Comparison of ENCODE assay signal across 12 cellular contexts in the genomic region with DNA sequence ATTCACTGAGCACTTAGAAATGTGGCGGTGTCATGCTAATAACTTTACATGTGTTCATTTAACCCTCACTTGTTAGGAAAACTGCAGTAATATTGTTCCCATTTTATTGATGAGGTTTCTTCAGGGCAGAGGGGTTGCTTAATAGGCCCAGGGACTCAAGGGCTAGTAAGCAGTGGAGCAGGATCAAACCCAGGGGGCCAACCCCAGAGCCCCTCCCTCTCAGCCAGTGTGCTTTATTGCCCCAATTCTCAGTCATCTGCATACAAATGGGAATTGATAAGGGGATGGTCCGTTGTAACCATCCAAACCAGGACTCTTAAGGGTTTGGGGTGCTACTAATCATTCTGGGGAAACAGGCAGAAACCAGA.
DNase-seq lines count a peak whose midpoint lies in the region; ATAC-seq and TF ChIP-seq lines count a peak whose summit lies in the region.
"Had no signal": no experiment of that assay in that cellular context is flagged by ENCODE, and none has a peak within 500 bp of the region (broad histone marks: within the 10 kb centered on the region; RNA-seq: fewer than 3 reads in every experiment).

No MANE protein-coding gene starts in this region.

- peaks cover 24% of the 10 kb centered on the region for H3K4me1 ChIP-seq in iPS-15b (ENCODE audit: control insufficient read depth, insufficient read depth, low read length)
- peaks cover 20% of the 10 kb centered on the region for H3K4me1 ChIP-seq in smooth muscle cell (ENCODE audit: low read depth)

- H3F3A ChIP-seq in smooth muscle cell (ENCODE audit: low read depth): no peaks in the 10 kb centered on the region

- H3K27ac ChIP-seq in smooth muscle cell (ENCODE audit: low read depth): no peak overlapping the region

- H3K27me3 ChIP-seq in iPS-15b (ENCODE audit: control insufficient read depth, insufficient read depth, low read length): no peaks in the 10 kb centered on the region
- no peaks in the 10 kb centered on the region for H3K27me3 ChIP-seq in smooth muscle cell (ENCODE audit: low read depth)

- intact Hi-C loops in activated CD4-positive, alpha-beta memory T cell treated with anti-CD3 and anti-CD28 coated beads for 36 hours (cut with micrococcal nuclease): loop anchor here (2.0 kb wide), 1 partner anchor 16 kb away; no protein-coding TSS in a partner anchor

- H3K27me3 Mint-ChIP-seq in activated CD8-positive, alpha-beta memory T cell treated with anti-CD3 and anti-CD28 coated beads, Interleukin-2, amount 10 ng/mL, durations not matched to agents 7 days and 5 days: no peaks in the 10 kb centered on the region
- H3K27me3 Mint-ChIP-seq in activated CD4-positive, alpha-beta memory T cell treated with anti-CD3 and anti-CD28 coated beads for 36 hours: no peaks in the 10 kb centered on the region

- H3K36me3 Mint-ChIP-seq in activated CD8-positive, alpha-beta memory T cell treated with anti-CD3 and anti-CD28 coated beads, Interleukin-2, amount 10 ng/mL, durations not matched to agents 7 days and 5 days: peaks cover 56% of the 10 kb centered on the region
- H3K36me3 Mint-ChIP-seq in activated CD4-positive, alpha-beta memory T cell treated with anti-CD3 and anti-CD28 coated beads for 36 hours: peaks cover 77% of the 10 kb centered on the region

- H3K4me1 Mint-ChIP-seq in activated CD8-positive, alpha-beta memory T cell treated with anti-CD3 and anti-CD28 coated beads, Interleukin-2, amount 10 ng/mL, durations not matched to agents 7 days and 5 days: peaks cover 67% of the 10 kb centered on the region
- peaks cover 55% of the 10 kb centered on the region for H3K4me1 Mint-ChIP-seq in activated CD4-positive, alpha-beta memory T cell treated with anti-CD3 and anti-CD28 coated beads for 36 hours (ENCODE audit: low read depth)

- CTCF ChIA-PET in activated CD8-positive, alpha-beta memory T cell treated with anti-CD3 and anti-CD28 coated beads, Interleukin-2, amount 10 ng/mL, durations not matched to agents 7 days and 5 days (lab: Charles Lee): interaction anchor here (2.0 kb wide), 1 partner anchor 150 kb away, joined by 6 read pairs; no protein-coding TSS in a partner anchor
- CTCF ChIA-PET in activated CD4-positive, alpha-beta memory T cell treated with anti-CD3 and anti-CD28 coated beads for 36 hours (lab: Charles Lee): interaction anchor here (1.0 kb wide), 1 partner anchor 175 kb away, joined by 3 read pairs; no protein-coding TSS in a partner anchor

- ATAC-seq in activated CD8-positive, alpha-beta memory T cell treated with anti-CD3 and anti-CD28 coated beads, Interleukin-2, amount 10 ng/mL, durations not matched to agents 7 days and 5 days: no peak

- no peak for DNase-seq in activated CD8-positive, alpha-beta memory T cell treated with anti-CD3 and anti-CD28 coated beads, Interleukin-2, amount 10 ng/mL, durations not matched to agents 7 days and 5 days
- no peak for DNase-seq in activated CD8-positive, alpha-beta memory T cell treated with anti-CD3 and anti-CD28 coated beads for 24 hours
- no peak for DNase-seq in activated CD4-positive, alpha-beta memory T cell treated with anti-CD3 and anti-CD28 coated beads for 36 hours
- DNase-seq in smooth muscle cell (lab: John Stamatoyannopoulos, UW; ENCODE audit: unreplicated experiment) (no peak), nucleus accumbens (lab: John Stamatoyannopoulos, UW) (no peak), NCI-H748 (lab: John Stamatoyannopoulos, UW; ENCODE audit: unreplicated experiment) (no peak)
- no peak for DNase-seq in activated CD4-positive, CD25-positive, alpha-beta regulatory T cell (lab: John Stamatoyannopoulos, UW)
- DNase-seq: KBM-7, kidney, NCI-H226, SIG-M5 had no signal

- peak overlapping the region; percentile 90 for H3K27ac Mint-ChIP-seq in activated CD8-positive, alpha-beta memory T cell treated with anti-CD3 and anti-CD28 coated beads, Interleukin-2, amount 10 ng/mL, durations not matched to agents 7 days and 5 days
- H3K27ac Mint-ChIP-seq in activated CD4-positive, alpha-beta memory T cell treated with anti-CD3 and anti-CD28 coated beads for 36 hours: peak overlapping the region; percentile 87

- H3K9me3 Mint-ChIP-seq in activated CD8-positive, alpha-beta memory T cell treated with anti-CD3 and anti-CD28 coated beads, Interleukin-2, amount 10 ng/mL, durations not matched to agents 7 days and 5 days (ENCODE audit: low read depth): no peaks in the 10 kb centered on the region
- H3K9me3 Mint-ChIP-seq in activated CD4-positive, alpha-beta memory T cell treated with anti-CD3 and anti-CD28 coated beads for 36 hours: no peaks in the 10 kb centered on the region

- no peak for TF ChIP-seq CTCF in smooth muscle cell (IDR thresholded peaks at IDR 0.05; ENCODE audit: borderline replicate concordance, insufficient read depth, poor library complexity, severe bottlenecking)

- no peak overlapping the region for H2AFZ ChIP-seq in smooth muscle cell (ENCODE audit: low read depth)

- WGBS in smooth muscle cell (ENCODE audit: low lambda C conversion rate): 49% methylated on average over 2 of the region's 2 CpGs

- H3K9me3 ChIP-seq in iPS-15b (ENCODE audit: control insufficient read depth, insufficient read depth, low read length): no peaks in the 10 kb centered on the region
- no peaks in the 10 kb centered on the region for H3K9me3 ChIP-seq in smooth muscle cell (replicated peaks; ENCODE audit: low read depth)

- POLR2A ChIA-PET in activated CD4-positive, alpha-beta memory T cell treated with anti-CD3 and anti-CD28 coated beads for 36 hours (lab: Charles Lee): interaction anchor here (1.0 to 5.7 kb wide), 2 partner anchors 9 to 13 kb away, joined by 4 to 76 read pairs; no protein-coding TSS in a partner anchor

- H3K79me2 ChIP-seq in smooth muscle cell (ENCODE audit: low read depth): no peaks in the 10 kb centered on the region

- H3K36me3 ChIP-seq in iPS-15b (ENCODE audit: control insufficient read depth, insufficient read depth, low read length): no peaks in the 10 kb centered on the region
- H3K36me3 ChIP-seq in smooth muscle cell (ENCODE audit: low read depth): no peaks in the 10 kb centered on the region

- H3K4me3 Mint-ChIP-seq in activated CD8-positive, alpha-beta memory T cell treated with anti-CD3 and anti-CD28 coated beads, Interleukin-2, amount 10 ng/mL, durations not matched to agents 7 days and 5 days: peak overlapping the region; percentile 76
- peak overlapping the region; percentile 70 for H3K4me3 Mint-ChIP-seq in activated CD4-positive, alpha-beta memory T cell treated with anti-CD3 and anti-CD28 coated beads for 36 hours

- no peaks in the 10 kb centered on the region for H4K20me1 ChIP-seq in smooth muscle cell (ENCODE audit: low read depth)

- H3K9ac ChIP-seq in iPS-15b (ENCODE audit: low read depth, low read length) (peak overlapping the region; percentile 56), smooth muscle cell (ENCODE audit: low read depth) (no peak overlapping the region)

- H3K4me2 ChIP-seq in smooth muscle cell: peak overlapping the region; percentile 70

- peak overlapping the region; percentile 38 for H3K4me3 ChIP-seq in iPS-15b (ENCODE audit: low read depth, low read length)
- H3K4me3 ChIP-seq in smooth muscle cell: no peak overlapping the region
